Comparison of ENCODE assay signal across 8 cellular contexts in the genomic region with DNA sequence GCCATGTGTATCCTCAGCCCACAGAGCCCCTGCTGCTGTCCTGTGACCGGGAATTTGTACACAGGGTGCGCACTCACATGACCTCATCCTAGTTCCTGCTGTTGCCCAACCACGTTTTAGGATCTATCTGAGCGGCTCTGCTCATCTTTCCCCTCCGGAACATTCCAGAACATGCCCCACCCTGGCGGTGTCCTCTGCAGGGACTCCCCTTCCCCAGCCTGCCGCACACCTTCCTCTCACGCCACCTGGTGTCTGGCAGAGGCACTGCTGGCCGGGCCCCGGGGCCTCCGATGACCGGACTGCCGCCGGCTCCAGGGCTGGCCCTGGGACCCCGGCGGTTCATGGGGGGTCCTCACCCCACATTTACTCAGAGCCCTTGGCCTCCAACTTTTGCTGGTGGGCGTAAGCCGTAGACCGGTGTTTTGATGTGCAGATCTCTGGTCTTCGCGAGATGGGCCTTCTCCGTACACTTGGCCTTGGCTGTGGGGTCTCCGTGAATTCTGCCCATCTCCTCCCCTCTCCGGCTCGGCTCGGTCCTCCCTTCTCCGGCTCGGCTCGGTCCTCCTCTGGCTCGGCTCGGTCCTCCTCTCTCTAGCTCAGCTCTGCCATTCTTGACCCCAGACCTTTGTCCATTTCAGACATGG. TPM values are rescaled to one million over a fixed set of nuclear protein-coding genes. Genes with fewer than 3 reads are reported as not detected.
A peak's percentile ranks its signal among the peaks of the same experiment; 100 is the strongest.
DNase-seq lines count a peak whose midpoint lies in the region; ATAC-seq and TF ChIP-seq lines count a peak whose summit lies in the region.

No MANE protein-coding gene starts in this region.

- peaks cover 2 to 4% (median 3%) of the 10 kb centered on the region in 3 donors for H3K27me3 Mint-ChIP-seq in CD14-positive monocyte (ENCODE audit: low read depth in 3 of 3)
- peaks cover 2% of the 10 kb centered on the region for H3K27me3 Mint-ChIP-seq in HFFc6 (ENCODE audit: insufficient read depth)
- peaks cover 28% of the 10 kb centered on the region for H3K27me3 Mint-ChIP-seq in endothelial cell (ENCODE audit: unreplicated experiment)
- H3K27me3 Mint-ChIP-seq in natural killer cell (ENCODE audit: low read depth in 2 of 2): peaks cover 0 to 4% of the 10 kb centered on the region in 2 donors

- no peaks in the 10 kb centered on the region for H3K9me3 ChIP-seq in uterus

- peak in 1 of 3 donors; percentile 50 for ATAC-seq in natural killer cell
- ATAC-seq in GM18519 (IDR thresholded peaks at IDR 0.05; ENCODE audit: low FRiP score, unreplicated experiment): no peak
- no peak for ATAC-seq in GM21515 (IDR thresholded peaks at IDR 0.05; ENCODE audit: unreplicated experiment)

- H3K4me3 Mint-ChIP-seq in CD14-positive monocyte: no peak overlapping the region
- no peak overlapping the region for H3K4me3 Mint-ChIP-seq in HFFc6
- H3K4me3 Mint-ChIP-seq in endothelial cell (ENCODE audit: unreplicated experiment): no peak overlapping the region
- no peak overlapping the region for H3K4me3 Mint-ChIP-seq in natural killer cell

- H3K9me3 Mint-ChIP-seq in CD14-positive monocyte: peaks cover 0 to 12% (median 4%) of the 10 kb centered on the region in 7 donors
- H3K9me3 Mint-ChIP-seq in HFFc6: peaks cover 10% of the 10 kb centered on the region
- H3K9me3 Mint-ChIP-seq in endothelial cell (ENCODE audit: unreplicated experiment): no peaks in the 10 kb centered on the region
- no peaks in the 10 kb centered on the region for H3K9me3 Mint-ChIP-seq in natural killer cell

- no peaks in the 10 kb centered on the region for H3K36me3 Mint-ChIP-seq in CD14-positive monocyte
- peaks cover 9% of the 10 kb centered on the region for H3K36me3 Mint-ChIP-seq in HFFc6 (ENCODE audit: low read depth)
- H3K36me3 Mint-ChIP-seq in endothelial cell (ENCODE audit: low read depth, unreplicated experiment): peaks cover 19% of the 10 kb centered on the region
- H3K36me3 Mint-ChIP-seq in natural killer cell: no peaks in the 10 kb centered on the region

- TF ChIP-seq POLR2A in uterus (IDR thresholded peaks at IDR 0.05): no peak

- no peak overlapping the region for H3K4me3 ChIP-seq in uterus

- H3K27me3 ChIP-seq in uterus: no peaks in the 10 kb centered on the region

- TF ChIP-seq CTCF in CD14-positive monocyte (IDR thresholded peaks at IDR 0.05) (peak; percentile 87), HFFc6 (IDR thresholded peaks at IDR 0.05) (peak; percentile 84), endothelial cell (IDR thresholded peaks at IDR 0.05; ENCODE audit: unreplicated experiment) (peak; percentile 75), natural killer cell (IDR thresholded peaks at IDR 0.05) (peak; percentile 63), uterus (IDR thresholded peaks at IDR 0.05) (peak; percentile 32 to 54 (median 46))

- no peaks in the 10 kb centered on the region for H3K4me1 ChIP-seq in uterus

- DNase-seq in CD14-positive monocyte (ENCODE audit: low spot score) (no peak), HFFc6 (no peak), endothelial cell (ENCODE audit: low spot score) (peak; percentile 80), natural killer cell (no peak), uterus (no peak)
- DNase-seq in activated CD4-positive, alpha-beta T cell treated with anti-CD3 and anti-CD28 coated beads, Interleukin-2, amount 50 U/mL, for 48 hours: peak; percentile 50 to 56

- intact Hi-C loops in CD14-positive monocyte (cut with micrococcal nuclease): loop anchor here in 1 of 2 donors (1.0 kb wide), 1 partner anchor 31 kb away; no protein-coding TSS in a partner anchor
- intact Hi-C loops in natural killer cell (cut with micrococcal nuclease): no loop called here
- intact Hi-C loops in uterus (cut with DNase I; ENCODE audit: low total_unique reads): no loop called here

- no peak overlapping the region for H3K27ac Mint-ChIP-seq in CD14-positive monocyte
- H3K27ac Mint-ChIP-seq in HFFc6: no peak overlapping the region
- H3K27ac Mint-ChIP-seq in endothelial cell (ENCODE audit: unreplicated experiment): no peak overlapping the region
- no peak overlapping the region for H3K27ac Mint-ChIP-seq in natural killer cell

- no peak overlapping the region for H3K27ac ChIP-seq in uterus

- H3K36me3 ChIP-seq in uterus: no peaks in the 10 kb centered on the region

- H3K4me1 Mint-ChIP-seq in CD14-positive monocyte (no peaks in the 10 kb centered on the region), HFFc6 (ENCODE audit: low read depth) (no peaks in the 10 kb centered on the region), endothelial cell (ENCODE audit: unreplicated experiment) (no peaks in the 10 kb centered on the region), natural killer cell (no peaks in the 10 kb centered on the region)

RNA-seq across cellular contexts. Expression of gene ARHGEF16, which starts 29.5 kb away (rescaled TPM):
- not detected for polyA plus RNA-seq in CD14-positive monocyte
- total RNA-seq in HFFc6 (2021; fragmentation: NEBNext Ultra II Directional; extraction: Animal tissue kit (Norgen Biotek cat#: 25700)): under 1 TPM in 3 of 6 experiments, not detected in 3; 0.08 to 0.18 (median 0.17) TPM
- 1.7 TPM for total RNA-seq in endothelial cell (ENCODE audit: unreplicated experiment)
- total RNA-seq in natural killer cell: not detected
- total RNA-seq in uterus: 1 to 10 TPM in 2 of 4 donors, under 1 TPM in 1, not detected in 1; 0.29 to 2.3 (median 1.2) TPM

Comparison
In these comparisons a context has a peak if more than half of its experiments do, and no peak if none do; other contexts are left out.
1. DNase-seq: peak in activated CD4-positive, alpha-beta T cell treated with anti-CD3 and anti-CD28 coated beads, Interleukin-2, amount 50 U/mL, for 48 hours (2 of 2) and endothelial cell (single experiment); none in CD14-positive monocyte (single experiment), HFFc6 (single experiment), natural killer cell (single experiment) and uterus (0 of 2).
2. Peak in every context shown above with its lines, with median percentiles within 50 percentile points of each other: CTCF ChIP-seq.